ENCODE assay signal across 1 cellular context in the genomic region with DNA sequence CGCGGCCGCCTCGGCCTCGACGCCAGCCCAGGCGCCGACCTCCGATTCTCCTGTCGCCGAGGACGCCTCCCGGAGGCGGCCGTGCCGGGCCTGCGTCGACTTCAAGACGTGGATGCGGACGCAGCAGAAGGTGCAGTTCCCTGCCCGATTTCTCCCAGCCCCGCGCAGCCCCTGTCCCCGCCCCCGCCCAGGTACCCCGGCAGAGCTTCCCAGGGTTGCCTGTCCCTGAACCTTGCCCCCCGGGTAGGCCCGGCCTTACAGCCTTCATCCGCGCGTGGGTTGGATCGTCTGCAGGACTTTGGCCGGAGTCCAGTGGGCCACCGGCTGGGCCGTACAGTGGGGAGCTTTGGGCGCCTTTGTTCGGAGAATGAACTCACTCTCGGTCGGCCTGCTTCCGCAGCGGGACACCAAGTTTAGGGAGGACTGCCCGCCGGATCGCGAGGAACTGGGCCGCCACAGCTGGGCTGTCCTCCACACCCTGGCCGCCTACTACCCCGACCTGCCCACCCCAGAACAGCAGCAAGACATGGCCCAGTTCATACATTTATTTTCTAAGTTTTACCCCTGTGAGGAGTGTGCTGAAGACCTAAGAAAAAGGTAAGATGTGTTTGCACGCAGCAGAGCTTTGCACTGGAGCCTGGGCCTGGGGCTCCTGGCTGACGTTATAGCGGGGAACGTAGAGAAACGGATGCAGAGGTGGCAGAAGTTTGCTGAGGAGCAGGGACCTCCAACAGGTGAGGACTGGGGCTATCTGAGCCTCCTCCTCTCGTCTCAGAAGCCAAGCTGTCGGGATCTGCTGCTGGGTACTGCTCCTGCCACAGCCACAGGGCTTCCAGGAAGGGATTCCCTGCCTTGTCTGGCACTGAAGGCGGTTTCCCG.
TF ChIP-seq lines count a peak whose summit lies in the region.

No MANE protein-coding gene starts in this region.

TF ChIP-seq in HEK293, 187 proteins besides CTCF, POLR2A, EP300 and RAD21 (continued from another document and continues in another):
- TF ChIP-seq, protein P1, sequence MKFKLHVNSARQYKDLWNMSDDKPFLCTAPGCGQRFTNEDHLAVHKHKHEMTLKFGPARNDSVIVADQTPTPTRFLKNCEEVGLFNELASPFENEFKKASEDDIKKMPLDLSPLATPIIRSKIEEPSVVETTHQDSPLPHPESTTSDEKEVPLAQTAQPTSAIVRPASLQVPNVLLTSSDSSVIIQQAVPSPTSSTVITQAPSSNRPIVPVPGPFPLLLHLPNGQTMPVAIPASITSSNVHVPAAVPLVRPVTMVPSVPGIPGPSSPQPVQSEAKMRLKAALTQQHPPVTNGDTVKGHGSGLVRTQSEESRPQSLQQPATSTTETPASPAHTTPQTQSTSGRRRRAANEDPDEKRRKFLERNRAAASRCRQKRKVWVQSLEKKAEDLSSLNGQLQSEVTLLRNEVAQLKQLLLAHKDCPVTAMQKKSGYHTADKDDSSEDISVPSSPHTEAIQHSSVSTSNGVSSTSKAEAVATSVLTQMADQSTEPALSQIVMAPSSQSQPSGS (tag by site-specific recombination; IDR thresholded peaks at IDR 0.05; ENCODE audit: low read depth), result no peak
- TF ChIP-seq ZNF555 (tag by site-specific recombination; conservative IDR thresholded peaks at IDR 0.05), result no peak
- TF ChIP-seq REPIN1 (tag by site-specific recombination; IDR thresholded peaks at IDR 0.05; ENCODE audit: low read depth), result no peak
- no peak for TF ChIP-seq ZNF747 (tag by site-specific recombination; IDR thresholded peaks at IDR 0.05)
- no peak for TF ChIP-seq ZEB2 (tag by site-specific recombination; IDR thresholded peaks at IDR 0.05)
- no peak for TF ChIP-seq ZNF777 (tag by site-specific recombination; IDR thresholded peaks at IDR 0.05; ENCODE audit: borderline replicate concordance)
- no peak for TF ChIP-seq ZNF571 (tag by site-specific recombination; IDR thresholded peaks at IDR 0.05)
- TF ChIP-seq ZFP41 (tag by site-specific recombination; IDR thresholded peaks at IDR 0.05; ENCODE audit: borderline replicate concordance), result no peak
- TF ChIP-seq, protein P2, sequence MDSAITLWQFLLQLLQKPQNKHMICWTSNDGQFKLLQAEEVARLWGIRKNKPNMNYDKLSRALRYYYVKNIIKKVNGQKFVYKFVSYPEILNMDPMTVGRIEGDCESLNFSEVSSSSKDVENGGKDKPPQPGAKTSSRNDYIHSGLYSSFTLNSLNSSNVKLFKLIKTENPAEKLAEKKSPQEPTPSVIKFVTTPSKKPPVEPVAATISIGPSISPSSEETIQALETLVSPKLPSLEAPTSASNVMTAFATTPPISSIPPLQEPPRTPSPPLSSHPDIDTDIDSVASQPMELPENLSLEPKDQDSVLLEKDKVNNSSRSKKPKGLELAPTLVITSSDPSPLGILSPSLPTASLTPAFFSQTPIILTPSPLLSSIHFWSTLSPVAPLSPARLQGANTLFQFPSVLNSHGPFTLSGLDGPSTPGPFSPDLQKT (IDR thresholded peaks at IDR 0.05; ENCODE audit: borderline replicate concordance, low read depth, low read length), result no peak
- TF ChIP-seq, protein P3, sequence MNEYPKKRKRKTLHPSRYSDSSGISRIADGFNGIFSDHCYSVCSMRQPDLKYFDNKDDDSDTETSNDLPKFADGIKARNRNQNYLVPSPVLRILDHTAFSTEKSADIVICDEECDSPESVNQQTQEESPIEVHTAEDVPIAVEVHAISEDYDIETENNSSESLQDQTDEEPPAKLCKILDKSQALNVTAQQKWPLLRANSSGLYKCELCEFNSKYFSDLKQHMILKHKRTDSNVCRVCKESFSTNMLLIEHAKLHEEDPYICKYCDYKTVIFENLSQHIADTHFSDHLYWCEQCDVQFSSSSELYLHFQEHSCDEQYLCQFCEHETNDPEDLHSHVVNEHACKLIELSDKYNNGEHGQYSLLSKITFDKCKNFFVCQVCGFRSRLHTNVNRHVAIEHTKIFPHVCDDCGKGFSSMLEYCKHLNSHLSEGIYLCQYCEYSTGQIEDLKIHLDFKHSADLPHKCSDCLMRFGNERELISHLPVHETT (tag by site-specific recombination; IDR thresholded peaks at IDR 0.05), result peak; percentile 18; the same call in 1 of the 2 replicates
- no peak for TF ChIP-seq ZSCAN23 (tag by site-specific recombination; IDR thresholded peaks at IDR 0.05)
- TF ChIP-seq, protein P4, sequence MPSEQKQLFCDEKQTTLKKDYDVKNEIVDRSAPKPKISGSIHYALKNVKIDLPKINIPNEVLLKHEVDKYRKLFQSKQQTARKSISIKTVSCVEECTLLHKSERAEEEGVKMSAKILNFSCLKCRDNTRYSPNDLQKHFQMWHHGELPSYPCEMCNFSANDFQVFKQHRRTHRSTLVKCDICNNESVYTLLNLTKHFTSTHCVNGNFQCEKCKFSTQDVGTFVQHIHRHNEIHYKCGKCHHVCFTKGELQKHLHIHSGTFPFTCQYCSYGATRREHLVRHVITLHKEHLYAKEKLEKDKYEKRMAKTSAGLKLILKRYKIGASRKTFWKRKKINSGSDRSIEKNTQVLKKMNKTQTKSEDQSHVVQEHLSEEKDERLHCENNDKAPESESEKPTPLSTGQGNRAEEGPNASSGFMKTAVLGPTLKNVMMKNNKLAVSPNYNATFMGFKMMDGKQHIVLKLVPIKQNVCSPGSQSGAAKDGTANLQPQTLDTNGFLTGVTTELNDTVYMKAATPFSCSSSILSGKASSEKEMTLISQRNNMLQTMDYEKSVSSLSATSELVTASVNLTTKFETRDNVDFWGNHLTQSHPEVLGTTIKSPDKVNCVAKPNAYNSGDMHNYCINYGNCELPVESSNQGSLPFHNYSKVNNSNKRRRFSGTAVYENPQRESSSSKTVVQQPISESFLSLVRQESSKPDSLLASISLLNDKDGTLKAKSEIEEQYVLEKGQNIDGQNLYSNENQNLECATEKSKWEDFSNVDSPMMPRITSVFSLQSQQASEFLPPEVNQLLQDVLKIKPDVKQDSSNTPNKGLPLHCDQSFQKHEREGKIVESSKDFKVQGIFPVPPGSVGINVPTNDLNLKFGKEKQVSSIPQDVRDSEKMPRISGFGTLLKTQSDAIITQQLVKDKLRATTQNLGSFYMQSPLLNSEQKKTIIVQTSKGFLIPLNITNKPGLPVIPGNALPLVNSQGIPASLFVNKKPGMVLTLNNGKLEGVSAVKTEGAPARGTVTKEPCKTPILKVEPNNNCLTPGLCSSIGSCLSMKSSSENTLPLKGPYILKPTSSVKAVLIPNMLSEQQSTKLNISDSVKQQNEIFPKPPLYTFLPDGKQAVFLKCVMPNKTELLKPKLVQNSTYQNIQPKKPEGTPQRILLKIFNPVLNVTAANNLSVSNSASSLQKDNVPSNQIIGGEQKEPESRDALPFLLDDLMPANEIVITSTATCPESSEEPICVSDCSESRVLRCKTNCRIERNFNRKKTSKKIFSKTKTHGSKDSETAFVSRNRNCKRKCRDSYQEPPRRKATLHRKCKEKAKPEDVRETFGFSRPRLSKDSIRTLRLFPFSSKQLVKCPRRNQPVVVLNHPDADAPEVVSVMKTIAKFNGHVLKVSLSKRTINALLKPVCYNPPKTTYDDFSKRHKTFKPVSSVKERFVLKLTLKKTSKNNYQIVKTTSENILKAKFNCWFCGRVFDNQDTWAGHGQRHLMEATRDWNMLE (tag by site-specific recombination; conservative IDR thresholded peaks at IDR 0.05; ENCODE audit: low read depth), result no peak
- TF ChIP-seq ZNF707 (tag by site-specific recombination; IDR thresholded peaks at IDR 0.05), result no peak
- TF ChIP-seq KLF16 (tag by site-specific recombination; IDR thresholded peaks at IDR 0.05), result no peak
- no peak for TF ChIP-seq ZNF658 (tag by site-specific recombination; IDR thresholded peaks at IDR 0.05)
- no peak for TF ChIP-seq ZSCAN30 (tag by site-specific recombination; IDR thresholded peaks at IDR 0.05)
- TF ChIP-seq OSR2 (tag by site-specific recombination; IDR thresholded peaks at IDR 0.05), result no peak
- TF ChIP-seq, protein P5, sequence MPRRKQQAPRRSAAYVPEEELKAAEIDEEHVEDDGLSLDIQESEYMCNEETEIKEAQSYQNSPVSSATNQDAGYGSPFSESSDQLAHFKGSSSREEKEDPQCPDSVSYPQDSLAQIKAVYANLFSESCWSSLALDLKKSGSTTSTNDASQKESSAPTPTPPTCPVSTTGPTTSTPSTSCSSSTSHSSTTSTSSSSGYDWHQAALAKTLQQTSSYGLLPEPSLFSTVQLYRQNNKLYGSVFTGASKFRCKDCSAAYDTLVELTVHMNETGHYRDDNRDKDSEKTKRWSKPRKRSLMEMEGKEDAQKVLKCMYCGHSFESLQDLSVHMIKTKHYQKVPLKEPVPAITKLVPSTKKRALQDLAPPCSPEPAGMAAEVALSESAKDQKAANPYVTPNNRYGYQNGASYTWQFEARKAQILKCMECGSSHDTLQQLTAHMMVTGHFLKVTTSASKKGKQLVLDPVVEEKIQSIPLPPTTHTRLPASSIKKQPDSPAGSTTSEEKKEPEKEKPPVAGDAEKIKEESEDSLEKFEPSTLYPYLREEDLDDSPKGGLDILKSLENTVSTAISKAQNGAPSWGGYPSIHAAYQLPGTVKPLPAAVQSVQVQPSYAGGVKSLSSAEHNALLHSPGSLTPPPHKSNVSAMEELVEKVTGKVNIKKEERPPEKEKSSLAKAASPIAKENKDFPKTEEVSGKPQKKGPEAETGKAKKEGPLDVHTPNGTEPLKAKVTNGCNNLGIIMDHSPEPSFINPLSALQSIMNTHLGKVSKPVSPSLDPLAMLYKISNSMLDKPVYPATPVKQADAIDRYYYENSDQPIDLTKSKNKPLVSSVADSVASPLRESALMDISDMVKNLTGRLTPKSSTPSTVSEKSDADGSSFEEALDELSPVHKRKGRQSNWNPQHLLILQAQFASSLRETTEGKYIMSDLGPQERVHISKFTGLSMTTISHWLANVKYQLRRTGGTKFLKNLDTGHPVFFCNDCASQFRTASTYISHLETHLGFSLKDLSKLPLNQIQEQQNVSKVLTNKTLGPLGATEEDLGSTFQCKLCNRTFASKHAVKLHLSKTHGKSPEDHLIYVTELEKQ (tag by site-specific recombination; IDR thresholded peaks at IDR 0.05; ENCODE audit: borderline replicate concordance), result no peak
- TF ChIP-seq KLF8 (tag by site-specific recombination; IDR thresholded peaks at IDR 0.05), result no peak
- no peak for TF ChIP-seq IKZF3 (tag by site-specific recombination; IDR thresholded peaks at IDR 0.05)
- TF ChIP-seq ZNF302 (tag by site-specific recombination; IDR thresholded peaks at IDR 0.05; ENCODE audit: low read depth), result no peak
- TF ChIP-seq, protein P6, sequence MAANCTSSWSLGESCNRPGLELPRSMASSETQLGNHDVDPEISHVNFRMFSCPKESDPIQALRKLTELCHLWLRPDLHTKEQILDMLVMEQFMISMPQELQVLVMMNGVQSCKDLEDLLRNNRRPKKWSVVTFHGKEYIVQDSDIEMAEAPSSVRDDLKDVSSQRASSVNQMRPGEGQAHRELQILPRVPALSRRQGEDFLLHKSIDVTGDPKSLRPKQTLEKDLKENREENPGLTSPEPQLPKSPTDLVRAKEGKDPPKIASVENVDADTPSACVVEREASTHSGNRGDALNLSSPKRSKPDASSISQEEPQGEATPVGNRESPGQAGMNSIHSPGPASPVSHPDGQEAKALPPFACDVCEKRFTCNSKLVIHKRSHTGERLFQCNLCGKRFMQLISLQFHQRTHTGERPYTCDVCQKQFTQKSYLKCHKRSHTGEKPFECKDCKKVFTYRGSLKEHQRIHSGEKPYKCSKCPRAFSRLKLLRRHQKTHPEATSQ (tag by site-specific recombination; IDR thresholded peaks at IDR 0.05), result no peak
- peak; percentile 19; the same call in 1 of the 2 replicates for TF ChIP-seq ZBTB20 (tag by site-specific recombination; IDR thresholded peaks at IDR 0.05)
- TF ChIP-seq SCRT2 (tag by site-specific recombination; IDR thresholded peaks at IDR 0.05), result peak; percentile 77
- TF ChIP-seq, protein P7, sequence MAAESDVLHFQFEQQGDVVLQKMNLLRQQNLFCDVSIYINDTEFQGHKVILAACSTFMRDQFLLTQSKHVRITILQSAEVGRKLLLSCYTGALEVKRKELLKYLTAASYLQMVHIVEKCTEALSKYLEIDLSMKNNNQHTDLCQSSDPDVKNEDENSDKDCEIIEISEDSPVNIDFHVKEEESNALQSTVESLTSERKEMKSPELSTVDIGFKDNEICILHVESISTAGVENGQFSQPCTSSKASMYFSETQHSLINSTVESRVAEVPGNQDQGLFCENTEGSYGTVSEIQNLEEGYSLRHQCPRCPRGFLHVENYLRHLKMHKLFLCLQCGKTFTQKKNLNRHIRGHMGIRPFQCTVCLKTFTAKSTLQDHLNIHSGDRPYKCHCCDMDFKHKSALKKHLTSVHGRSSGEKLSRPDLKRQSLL (tag by site-specific recombination; IDR thresholded peaks at IDR 0.05), result no peak
- no peak for TF ChIP-seq PRDM1 (tag by site-specific recombination; IDR thresholded peaks at IDR 0.05)
- TF ChIP-seq SP7 (tag by site-specific recombination; IDR thresholded peaks at IDR 0.05), result no peak
- TF ChIP-seq HOXA7 (CRISPR knock-in tag; IDR thresholded peaks at IDR 0.05; ENCODE audit: borderline replicate concordance), result no peak
- TF ChIP-seq, protein P8, sequence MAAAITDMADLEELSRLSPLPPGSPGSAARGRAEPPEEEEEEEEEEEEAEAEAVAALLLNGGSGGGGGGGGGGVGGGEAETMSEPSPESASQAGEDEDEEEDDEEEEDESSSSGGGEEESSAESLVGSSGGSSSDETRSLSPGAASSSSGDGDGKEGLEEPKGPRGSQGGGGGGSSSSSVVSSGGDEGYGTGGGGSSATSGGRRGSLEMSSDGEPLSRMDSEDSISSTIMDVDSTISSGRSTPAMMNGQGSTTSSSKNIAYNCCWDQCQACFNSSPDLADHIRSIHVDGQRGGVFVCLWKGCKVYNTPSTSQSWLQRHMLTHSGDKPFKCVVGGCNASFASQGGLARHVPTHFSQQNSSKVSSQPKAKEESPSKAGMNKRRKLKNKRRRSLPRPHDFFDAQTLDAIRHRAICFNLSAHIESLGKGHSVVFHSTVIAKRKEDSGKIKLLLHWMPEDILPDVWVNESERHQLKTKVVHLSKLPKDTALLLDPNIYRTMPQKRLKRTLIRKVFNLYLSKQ (tag by site-specific recombination; IDR thresholded peaks at IDR 0.05; ENCODE audit: borderline replicate concordance), result no peak
- TF ChIP-seq, protein P9, sequence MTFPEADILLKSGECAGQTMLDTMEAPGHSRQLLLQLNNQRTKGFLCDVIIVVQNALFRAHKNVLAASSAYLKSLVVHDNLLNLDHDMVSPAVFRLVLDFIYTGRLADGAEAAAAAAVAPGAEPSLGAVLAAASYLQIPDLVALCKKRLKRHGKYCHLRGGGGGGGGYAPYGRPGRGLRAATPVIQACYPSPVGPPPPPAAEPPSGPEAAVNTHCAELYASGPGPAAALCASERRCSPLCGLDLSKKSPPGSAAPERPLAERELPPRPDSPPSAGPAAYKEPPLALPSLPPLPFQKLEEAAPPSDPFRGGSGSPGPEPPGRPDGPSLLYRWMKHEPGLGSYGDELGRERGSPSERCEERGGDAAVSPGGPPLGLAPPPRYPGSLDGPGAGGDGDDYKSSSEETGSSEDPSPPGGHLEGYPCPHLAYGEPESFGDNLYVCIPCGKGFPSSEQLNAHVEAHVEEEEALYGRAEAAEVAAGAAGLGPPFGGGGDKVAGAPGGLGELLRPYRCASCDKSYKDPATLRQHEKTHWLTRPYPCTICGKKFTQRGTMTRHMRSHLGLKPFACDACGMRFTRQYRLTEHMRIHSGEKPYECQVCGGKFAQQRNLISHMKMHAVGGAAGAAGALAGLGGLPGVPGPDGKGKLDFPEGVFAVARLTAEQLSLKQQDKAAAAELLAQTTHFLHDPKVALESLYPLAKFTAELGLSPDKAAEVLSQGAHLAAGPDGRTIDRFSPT (tag by site-specific recombination; IDR thresholded peaks at IDR 0.05), result no peak
- TF ChIP-seq ZNF175 (tag by site-specific recombination; IDR thresholded peaks at IDR 0.05), result no peak
- TF ChIP-seq, protein P10, sequence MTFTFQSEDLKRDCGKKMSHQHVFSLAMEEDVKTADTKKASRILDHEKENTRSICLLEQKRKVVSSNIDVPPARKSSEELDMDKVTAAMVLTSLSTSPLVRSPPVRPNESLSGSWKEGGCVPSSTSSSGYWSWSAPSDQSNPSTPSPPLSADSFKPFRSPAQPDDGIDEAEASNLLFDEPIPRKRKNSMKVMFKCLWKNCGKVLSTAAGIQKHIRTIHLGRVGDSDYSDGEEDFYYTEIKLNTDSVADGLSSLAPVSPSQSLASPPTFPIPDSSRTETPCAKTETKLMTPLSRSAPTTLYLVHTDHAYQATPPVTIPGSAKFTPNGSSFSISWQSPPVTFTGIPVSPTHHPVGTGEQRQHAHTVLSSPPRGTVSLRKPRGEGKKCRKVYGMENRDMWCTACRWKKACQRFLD (tag by site-specific recombination; IDR thresholded peaks at IDR 0.05), result no peak
- TF ChIP-seq TRIM28 (IDR thresholded peaks at IDR 0.05; ENCODE audit: borderline replicate concordance, low read length), result no peak
